Comparison of ENCODE assay signal across 28 cellular contexts in the genomic region with DNA sequence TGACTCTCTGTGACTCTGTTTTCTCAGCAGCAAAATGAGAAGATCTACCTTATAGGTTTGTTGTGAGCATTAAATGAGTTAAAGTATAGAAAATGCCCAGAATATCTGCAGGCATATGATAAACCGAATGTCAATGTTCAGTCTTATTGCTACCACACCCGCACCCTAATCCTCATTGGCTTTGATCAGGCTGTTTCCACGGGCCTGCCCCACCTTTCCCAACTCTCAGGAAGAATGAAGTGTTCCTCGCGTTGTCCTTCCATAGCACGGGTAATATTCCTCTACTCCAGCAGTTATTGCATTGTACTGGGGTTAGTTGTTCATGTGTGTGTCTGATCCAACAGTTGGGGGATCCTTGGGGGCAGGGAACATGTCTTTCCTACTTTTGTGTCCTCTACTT. TPM values are rescaled to one million over a fixed set of nuclear protein-coding genes. Genes with fewer than 3 reads are reported as not detected.
DNase-seq lines count a peak whose midpoint lies in the region; ATAC-seq and TF ChIP-seq lines count a peak whose summit lies in the region.
"Had no signal": no experiment of that assay in that cellular context is flagged by ENCODE, and none has a peak within 500 bp of the region (broad histone marks: within the 10 kb centered on the region; RNA-seq: fewer than 3 reads in every experiment).

No MANE protein-coding gene starts in this region.

- H3K4me3 ChIP-seq in left ventricle myocardium inferior (no peak overlapping the region), mucosa of rectum (ENCODE audit: low read length in 2 of 2) (peak overlapping the region; percentile 19 to 48), tibial nerve (no peak overlapping the region)
- H3K4me3 ChIP-seq: body of pancreas, SJSA1 had no signal

- peak overlapping the region in 1 of 2 donors; percentile 3 for H3K4me3 Mint-ChIP-seq in effector memory CD8-positive, alpha-beta T cell
- H3K4me3 Mint-ChIP-seq: activated CD8-positive, alpha-beta memory T cell treated with anti-CD3 and anti-CD28 coated beads, Interleukin-2, amount 10 ng/mL, durations not matched to agents 7 days and 5 days; CD8-positive, alpha-beta memory T cell; neural crest cell; stimulated activated memory B cell treated with anti-CD40 and anti-IgM and Interleukin-4, amounts not matched to agents 10 μg/mL and 1 μg/mL and 100 μg/mL, for 72 hours had no signal

- intact Hi-C loops in left ventricle myocardium inferior (cut with micrococcal nuclease) (no loop called here), Right ventricle myocardium superior (cut with DNase I) (no loop called here)

- H3K4me1 Mint-ChIP-seq in effector memory CD8-positive, alpha-beta T cell (ENCODE audit: low read depth in 2 of 2) = peaks cover 16 to 23% of the 10 kb centered on the region in 2 donors

- H3K4me1 ChIP-seq in left ventricle myocardium inferior (peaks cover 98% of the 10 kb centered on the region), mucosa of rectum (ENCODE audit: control insufficient read depth in 2 of 2, insufficient read depth in 2 of 2, low read length in 2 of 2) (peaks cover 58 to 85% of the 10 kb centered on the region in 2 donors), tibial nerve (peaks cover 0 to 62% (median 30%) of the 10 kb centered on the region in 4 donors)

- H3K9me3 Mint-ChIP-seq in effector memory CD8-positive, alpha-beta T cell = no peaks in the 10 kb centered on the region
- H3K9me3 Mint-ChIP-seq: CD8-positive, alpha-beta memory T cell; immature natural killer cell; neural crest cell; stimulated activated memory B cell treated with anti-CD40 and anti-IgM and Interleukin-4, amounts not matched to agents 10 μg/mL and 1 μg/mL and 100 μg/mL, for 72 hours had no signal

- no peak for TF ChIP-seq CTCF in left ventricle myocardium inferior (IDR thresholded peaks at IDR 0.05; ENCODE audit: borderline replicate concordance)
- TF ChIP-seq CTCF in tibial nerve (IDR thresholded peaks at IDR 0.05) = no peak

- no peak for TF ChIP-seq POLR2A in tibial nerve (IDR thresholded peaks at IDR 0.05)

- no peaks in the 10 kb centered on the region for H3K27me3 Mint-ChIP-seq in effector memory CD8-positive, alpha-beta T cell
- H3K27me3 Mint-ChIP-seq: CD8-positive, alpha-beta memory T cell; stimulated activated memory B cell treated with anti-CD40 and anti-IgM and Interleukin-4, amounts not matched to agents 10 μg/mL and 1 μg/mL and 100 μg/mL, for 72 hours had no signal

- H3K36me3 ChIP-seq in left ventricle myocardium inferior = no peaks in the 10 kb centered on the region
- no peaks in the 10 kb centered on the region for H3K36me3 ChIP-seq in mucosa of rectum (ENCODE audit: control insufficient read depth in 2 of 2, insufficient read depth in 2 of 2, low read length in 2 of 2)
- H3K36me3 ChIP-seq in tibial nerve = no peaks in the 10 kb centered on the region
- H3K36me3 ChIP-seq: SJSA1 had no signal

- no peak for ATAC-seq in Right ventricle myocardium superior (ENCODE audit: poor library complexity)
- ATAC-seq in effector memory CD8-positive, alpha-beta T cell (replicated peaks) = no peak
- ATAC-seq: activated CD8-positive, alpha-beta memory T cell treated with anti-CD3 and anti-CD28 coated beads, Interleukin-2, amount 10 ng/mL, durations not matched to agents 7 days and 5 days; body of pancreas; sciatic nerve; stimulated activated memory B cell treated with anti-CD40 and anti-IgM and Interleukin-4, amounts not matched to agents 10 μg/mL and 1 μg/mL and 100 μg/mL, for 72 hours had no signal

- DNase-seq in left ventricle myocardium inferior (no peak), Right ventricle myocardium superior (no peak), tibial nerve (ENCODE audit: low spot score in 2 of 2) (no peak), NCI-H345 (lab: John Stamatoyannopoulos, UW) (no peak), retina (no peak), activated gamma-delta T cell treated with Interleukin-2 at 50 U/mL for 16 hours (no peak)
- no peak for DNase-seq in effector memory CD8-positive, alpha-beta T cell
- DNase-seq: activated CD4-positive, CD25-positive, alpha-beta regulatory T cell; activated CD8-positive, alpha-beta memory T cell treated with anti-CD3 and anti-CD28 coated beads, Interleukin-2, amount 10 ng/mL, durations not matched to agents 7 days and 5 days; activated naive CD4-positive, alpha-beta T cell; activated T-cell treated with anti-CD3 and anti-CD28 coated beads, Interleukin-2, amount 50 U/mL, for 48 hours; CD8-positive, alpha-beta memory T cell; effector CD4-positive, alpha-beta T cell; H7; hippocampal formation; immature natural killer cell; NCI-H1092 treated with DMSO at 0.1 percent for 48 hours; NCI-H187; NCI-H526 treated with DMSO at 0.1 percent for 48 hours; posterior cingulate gyrus; stimulated activated CD4-positive, alpha-beta T cell treated with anti-CD3 and anti-CD28 coated beads, Interleukin-4, amount 100 ng/mL, for 4 hours had no signal

- peak overlapping the region; percentile 28 to 53 for H3K9ac ChIP-seq in mucosa of rectum (ENCODE audit: low read depth in 1 of 2, low read length in 2 of 2)

- H3K36me3 Mint-ChIP-seq in effector memory CD8-positive, alpha-beta T cell (ENCODE audit: insufficient read depth) = no peaks in the 10 kb centered on the region
- H3K36me3 Mint-ChIP-seq: activated CD8-positive, alpha-beta memory T cell treated with anti-CD3 and anti-CD28 coated beads, Interleukin-2, amount 10 ng/mL, durations not matched to agents 7 days and 5 days; CD8-positive, alpha-beta memory T cell; immature natural killer cell; stimulated activated memory B cell treated with anti-CD40 and anti-IgM and Interleukin-4, amounts not matched to agents 10 μg/mL and 1 μg/mL and 100 μg/mL, for 72 hours had no signal

- H3K9me3 ChIP-seq in left ventricle myocardium inferior (replicated peaks) = no peaks in the 10 kb centered on the region
- H3K9me3 ChIP-seq in mucosa of rectum (ENCODE audit: control insufficient read depth in 2 of 2, low read length in 2 of 2) = no peaks in the 10 kb centered on the region
- H3K9me3 ChIP-seq in tibial nerve = no peaks in the 10 kb centered on the region
- H3K9me3 ChIP-seq: body of pancreas, SJSA1 had no signal

- WGBS in tibial nerve, 2 donors = 87 to 95% methylated on average over 6 of the region's 6 CpGs

- no peak for TF ChIP-seq EP300 in tibial nerve (IDR thresholded peaks at IDR 0.05)

- H3K27ac ChIP-seq in left ventricle myocardium inferior (replicated peaks) (peak overlapping the region; percentile 95), mucosa of rectum (ENCODE audit: low read depth in 2 of 2, low read length in 2 of 2) (peak overlapping the region; percentile 96 to 99), tibial nerve (peak overlapping the region in 3 of 4 donors; percentile 13 to 84 (median 49))
- H3K27ac ChIP-seq: epithelial cell of prostate, SJSA1 had no signal

- H3K27me3 ChIP-seq in left ventricle myocardium inferior (ENCODE audit: low read depth) = no peaks in the 10 kb centered on the region
- no peaks in the 10 kb centered on the region for H3K27me3 ChIP-seq in mucosa of rectum (ENCODE audit: control insufficient read depth in 2 of 2, insufficient read depth in 2 of 2, low read length in 2 of 2)
- H3K27me3 ChIP-seq in tibial nerve = no peaks in the 10 kb centered on the region
- H3K27me3 ChIP-seq: body of pancreas, SJSA1 had no signal

- H3K27ac Mint-ChIP-seq in effector memory CD8-positive, alpha-beta T cell = peak overlapping the region; percentile 16 to 20
- H3K27ac Mint-ChIP-seq: activated CD8-positive, alpha-beta memory T cell treated with anti-CD3 and anti-CD28 coated beads, Interleukin-2, amount 10 ng/mL, durations not matched to agents 7 days and 5 days; stimulated activated memory B cell treated with anti-CD40 and anti-IgM and Interleukin-4, amounts not matched to agents 10 μg/mL and 1 μg/mL and 100 μg/mL, for 72 hours had no signal

RNA-seq across cellular contexts. Expression of a gene that starts 7.9 kb away (rescaled TPM):
- total RNA-seq in left ventricle myocardium inferior (194 TPM), Right ventricle myocardium superior (246 TPM), tibial nerve (100 to 1,000 TPM; 246 to 526 (median 339) TPM)

Comparison
In these comparisons a context has a peak if more than half of its experiments do, and no peak if none do; other contexts are left out.
1. H3K4me3 ChIP-seq: peak in mucosa of rectum (2 of 2); none in left ventricle myocardium inferior (single experiment) and tibial nerve (0 of 4).
2. Peak in every context shown above with its lines, with median percentiles within 50 percentile points of each other: H3K27ac ChIP-seq.